8 cellular contexts compared by ENCODE assay signal in the genomic region with DNA sequence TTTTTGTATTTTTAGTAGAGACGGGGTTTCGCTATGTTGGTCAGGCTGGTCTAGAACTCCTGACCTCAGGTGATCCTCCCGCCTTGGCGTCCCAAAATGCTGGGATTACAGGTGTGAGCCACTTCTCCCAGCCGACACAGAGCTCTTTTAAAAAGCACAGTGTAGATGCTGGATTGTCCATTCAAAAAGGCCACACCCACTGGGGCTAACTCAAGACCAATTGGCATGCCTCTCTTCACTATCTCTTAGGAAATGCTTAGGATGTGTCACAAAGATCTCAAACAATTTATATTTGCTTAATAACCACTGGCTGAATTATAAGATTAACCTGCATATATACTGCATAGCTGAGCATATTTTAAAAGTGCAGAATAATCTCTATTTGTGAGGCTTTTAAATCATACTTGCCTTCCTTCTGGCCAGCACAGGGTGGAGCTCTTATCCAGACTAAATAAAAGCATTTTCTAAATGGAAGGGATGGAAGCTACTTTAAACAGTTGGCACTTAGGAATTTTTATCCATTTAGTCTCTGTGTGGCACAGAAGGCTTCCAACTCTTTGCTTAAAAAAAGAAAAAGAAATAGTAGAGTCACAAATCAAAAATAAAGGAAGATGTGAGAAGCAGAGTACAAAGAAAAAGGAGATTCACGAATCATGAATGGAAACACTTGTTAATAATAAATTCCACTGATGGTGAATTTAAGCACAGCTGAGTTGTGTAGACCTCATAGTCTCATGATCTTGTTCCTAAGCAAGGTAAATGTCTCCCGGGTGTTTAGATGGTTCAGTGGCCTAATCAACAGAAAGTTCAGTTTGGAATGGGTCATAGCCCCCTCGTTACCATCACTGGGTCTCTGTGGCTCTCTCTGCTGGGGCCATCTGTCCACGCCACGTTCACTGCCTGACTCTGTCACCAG. TPM values are rescaled to one million over a fixed set of nuclear protein-coding genes. Genes with fewer than 3 reads are reported as not detected.
DNase-seq lines count a peak whose midpoint lies in the region; ATAC-seq and TF ChIP-seq lines count a peak whose summit lies in the region.

No MANE protein-coding gene starts in this region.

- no peak overlapping the region for H2BK120ac ChIP-seq in mesendoderm (ENCODE audit: low read depth, low read length)

- H2AK5ac ChIP-seq in mesendoderm (ENCODE audit: low read length), result no peak overlapping the region

- no peak overlapping the region for H3K4me2 ChIP-seq in mesendoderm (ENCODE audit: low read length)

- TF ChIP-seq CTCF in LNCAP (IDR thresholded peaks at IDR 0.05) (peak; percentile 57), astrocyte of the cerebellum (IDR thresholded peaks at IDR 0.05; ENCODE audit: low read depth, low read length, missing control alignments) (peak; percentile 48)

- H3K4me3 ChIP-seq in astrocyte of the cerebellum (ENCODE audit: low read depth, low read length) (no peak overlapping the region), mesendoderm (ENCODE audit: low read length) (no peak overlapping the region)

- H2BK15ac ChIP-seq in mesendoderm (replicated peaks; ENCODE audit: low read depth), result no peak overlapping the region

- no peaks in the 10 kb centered on the region for H3K79me1 ChIP-seq in mesendoderm (ENCODE audit: low read length)

- peak; percentile 25 for DNase-seq in NCI-H1092 treated with DMSO at 0.1 percent for 48 hours (lab: John Stamatoyannopoulos, UW)
- no peak for DNase-seq in NCI-H1092 (lab: John Stamatoyannopoulos, UW)
- DNase-seq in astrocyte of the cerebellum (ENCODE audit: low read depth), result peak; percentile 16
- DNase-seq in mesendoderm, result peak; percentile 60
- DNase-seq in cerebellum (ENCODE audit: low spot score), result no peak

- no peak overlapping the region for H4K8ac ChIP-seq in mesendoderm (ENCODE audit: low read depth, low read length)

- no peak overlapping the region for H3K9ac ChIP-seq in mesendoderm (ENCODE audit: low read length)

- H3K36me3 ChIP-seq in mesendoderm (ENCODE audit: control insufficient read depth, insufficient read depth, low read length), result no peaks in the 10 kb centered on the region

- no peak overlapping the region for H2BK5ac ChIP-seq in mesendoderm (ENCODE audit: low read length)

- peak overlapping the region; percentile 20 for H3K4ac ChIP-seq in mesendoderm (ENCODE audit: low read depth, low read length)

- H3K4me1 ChIP-seq in mesendoderm (ENCODE audit: control insufficient read depth, low read depth, low read length), result no peaks in the 10 kb centered on the region

- H3K27me3 ChIP-seq in mesendoderm (ENCODE audit: insufficient read depth, low read length, poor library complexity), result no peaks in the 10 kb centered on the region

- no peaks in the 10 kb centered on the region for H3K79me2 ChIP-seq in mesendoderm (ENCODE audit: control insufficient read depth, insufficient read depth, low read length)

- ATAC-seq in HG02798 (IDR thresholded peaks at IDR 0.05; ENCODE audit: poor library complexity, unreplicated experiment), result no peak
- no peak for ATAC-seq in GM18520 (IDR thresholded peaks at IDR 0.05; ENCODE audit: unreplicated experiment)

- no peak overlapping the region for H3K18ac ChIP-seq in mesendoderm (ENCODE audit: low read length)

- H4K5ac ChIP-seq in mesendoderm (ENCODE audit: low read length), result no peak overlapping the region

- H3K27ac ChIP-seq in mesendoderm (ENCODE audit: low read depth, low read length), result no peak overlapping the region

- no CpG with 5 or more reads among the region's 10 CpGs for whole genome bisulfite sequencing in mesendoderm (ENCODE audit: extremely low coverage, insufficient coverage, low lambda C conversion rate)

- in situ Hi-C loops in astrocyte of the cerebellum (cut with HindIII; ENCODE audit: low sequenced_read_pairs), result no loop called here

- no peak overlapping the region for H3K56ac ChIP-seq in mesendoderm (ENCODE audit: low read length)

- no peak overlapping the region for H3K23ac ChIP-seq in mesendoderm (ENCODE audit: low read length)

RNA-seq across cellular contexts. Expression of gene CRYGD, which starts 22.4 kb away (rescaled TPM):
- polyA plus RNA-seq in mesendoderm (2013, experiment 1 of 2), result 2.1 TPM
- polyA plus RNA-seq in mesendoderm (2013, experiment 2 of 2), result 1.9 TPM
- total RNA-seq in cerebellum, result 1.9 TPM

RNA-seq across cellular contexts. Expression of gene CRYGC, which starts 27.7 kb away (rescaled TPM):
- polyA plus RNA-seq in mesendoderm (2013, experiment 1 of 2), result not detected
- not detected for polyA plus RNA-seq in mesendoderm (2013, experiment 2 of 2)
- total RNA-seq in cerebellum, result not detected

RNA-seq across cellular contexts. Expression of gene CRYGB, which starts 44.0 kb away (rescaled TPM):
- polyA plus RNA-seq in mesendoderm (2013, experiment 1 of 2), result 1.1 TPM
- 0.90 TPM for polyA plus RNA-seq in mesendoderm (2013, experiment 2 of 2)
- not detected for total RNA-seq in cerebellum

Comparison
In these comparisons a context has a peak if more than half of its experiments do, and no peak if none do; other contexts are left out.
1. DNase-seq: peak in NCI-H1092 treated with DMSO at 0.1 percent for 48 hours (single experiment), astrocyte of the cerebellum (single experiment) and mesendoderm (single experiment); none in NCI-H1092 (single experiment) and cerebellum (single experiment).